ENCODE assay signal across 15 cellular contexts in genomic region chr11:34809191-34810106, GRCh38.
A peak's percentile ranks its signal among the peaks of the same experiment; 100 is the strongest.
DNase-seq lines count a peak whose midpoint lies in the region; ATAC-seq lines count a peak whose summit lies in the region.
"Had no signal": no experiment of that assay in that cellular context is flagged by ENCODE, and none has a peak within 500 bp of the region (broad histone marks: within the 10 kb centered on the region; RNA-seq: fewer than 3 reads in every experiment).

No MANE protein-coding gene starts in this region.

- H3K36me3 Mint-ChIP-seq in activated naive CD8-positive, alpha-beta T cell treated with anti-CD3 and anti-CD28 coated beads, Interleukin-2, amount 50 U/mL, for 24 hours (ENCODE audit: low read depth) = no peaks in the 10 kb centered on the region

- H3K27me3 ChIP-seq in BLaER1 treated with 17β-estradiol and CSF1 and Interleukin-3, amounts not matched to agents 10 nM and 100 nM = no peaks in the 10 kb centered on the region

- H3K4me3 ChIP-seq in BLaER1 treated with 17β-estradiol and CSF1 and Interleukin-3, amounts not matched to agents 10 nM and 100 nM = no peak overlapping the region

- peaks cover 27% of the 10 kb centered on the region for H3K27me3 Mint-ChIP-seq in activated naive CD8-positive, alpha-beta T cell treated with anti-CD3 and anti-CD28 coated beads, Interleukin-2, amount 50 U/mL, for 24 hours

- ATAC-seq in GM19351 (IDR thresholded peaks at IDR 0.05; ENCODE audit: unreplicated experiment) = no peak
- ATAC-seq in activated naive CD8-positive, alpha-beta T cell treated with anti-CD3 and anti-CD28 coated beads, Interleukin-2, amount 50 U/mL, for 24 hours = no peak
- ATAC-seq: activated CD8-positive, alpha-beta T cell treated with anti-CD3 and anti-CD28 coated beads for 36 hours; T-cell had no signal

- no peak overlapping the region for H3K9ac ChIP-seq in BLaER1 treated with 17β-estradiol and CSF1 and Interleukin-3, amounts not matched to agents 10 nM and 100 nM

- H3K36me3 ChIP-seq in BLaER1 treated with 17β-estradiol and CSF1 and Interleukin-3, amounts not matched to agents 10 nM and 100 nM = no peaks in the 10 kb centered on the region
- H3K36me3 ChIP-seq in KOPT-K1 (ENCODE audit: insufficient read depth, low read length) = no peaks in the 10 kb centered on the region

- peaks cover 24 to 52% (median 42%) of the 10 kb centered on the region in 11 experiments for H3K9me3 ChIP-seq in BLaER1 treated with 17β-estradiol and CSF1 and Interleukin-3, amounts not matched to agents 10 nM and 100 nM (replicated peaks in 1 of 11)
- H3K9me3 ChIP-seq in KOPT-K1 (ENCODE audit: insufficient read depth, low read length, poor library complexity, severe bottlenecking) = peaks cover 43% of the 10 kb centered on the region

- H3K9me3 Mint-ChIP-seq in activated naive CD8-positive, alpha-beta T cell treated with anti-CD3 and anti-CD28 coated beads, Interleukin-2, amount 50 U/mL, for 24 hours = peaks cover 34% of the 10 kb centered on the region

- H3K4me3 Mint-ChIP-seq in activated naive CD8-positive, alpha-beta T cell treated with anti-CD3 and anti-CD28 coated beads, Interleukin-2, amount 50 U/mL, for 24 hours = no peak overlapping the region
- H3K4me3 Mint-ChIP-seq: activated CD8-positive, alpha-beta T cell treated with anti-CD3 and anti-CD28 coated beads for 36 hours; activated naive CD4-positive, alpha-beta T cell treated with anti-CD3 and anti-CD28 coated beads for 36 hours; central memory CD8-positive, alpha-beta T cell; naive B cell; T-cell had no signal

- peak; percentile 82 for DNase-seq in amniotic epithelial cell (ENCODE audit: low read depth)
- peak; percentile 52 for DNase-seq in iris pigment epithelial cell (ENCODE audit: low read depth)
- DNase-seq in activated naive CD8-positive, alpha-beta T cell treated with anti-CD3 and anti-CD28 coated beads, Interleukin-2, amount 50 U/mL, for 24 hours = no peak
- no peak for DNase-seq in RKO (ENCODE audit: low spot score)
- no peak for DNase-seq in kidney glomerular epithelial cell (lab: John Stamatoyannopoulos, UW)
- DNase-seq: activated CD8-positive, alpha-beta T cell treated with anti-CD3 and anti-CD28 coated beads for 36 hours; activated naive CD4-positive, alpha-beta T cell treated with anti-CD3 and anti-CD28 coated beads for 36 hours; naive B cell; stimulated activated CD4-positive, alpha-beta T cell treated with anti-CD3 and anti-CD28 coated beads, Interleukin-4, amount 100 ng/mL, for 1 hour; stimulated activated naive CD4-positive, alpha-beta T cell treated with Interleukin-2 at 50 U/mL for 16 hours; T-cell had no signal

- no peaks in the 10 kb centered on the region for H3K4me1 Mint-ChIP-seq in activated naive CD8-positive, alpha-beta T cell treated with anti-CD3 and anti-CD28 coated beads, Interleukin-2, amount 50 U/mL, for 24 hours
- H3K4me1 Mint-ChIP-seq: central memory CD8-positive, alpha-beta T cell; naive B cell; T-cell had no signal

- no peak overlapping the region for H3K27ac ChIP-seq in BLaER1 treated with 17β-estradiol and CSF1 and Interleukin-3, amounts not matched to agents 10 nM and 100 nM
- H3K27ac ChIP-seq in KOPT-K1 (ENCODE audit: low read depth, low read length, poor library complexity, severe bottlenecking) = peak overlapping the region; percentile 69

- H3K4me1 ChIP-seq in BLaER1 treated with 17β-estradiol and CSF1 and Interleukin-3, amounts not matched to agents 10 nM and 100 nM = peaks cover 0 to 10% (median 7%) of the 10 kb centered on the region in 10 experiments; a peak in 10 of 20 replicates

- peak overlapping the region in 10 of 11 experiments; percentile 4 to 35 (median 18); a peak in 11 of 22 replicates for H3K4me2 ChIP-seq in BLaER1 treated with 17β-estradiol and CSF1 and Interleukin-3, amounts not matched to agents 10 nM and 100 nM

- H3K27ac Mint-ChIP-seq in activated naive CD8-positive, alpha-beta T cell treated with anti-CD3 and anti-CD28 coated beads, Interleukin-2, amount 50 U/mL, for 24 hours = no peak overlapping the region
- H3K27ac Mint-ChIP-seq: activated CD8-positive, alpha-beta T cell treated with anti-CD3 and anti-CD28 coated beads for 36 hours; activated naive CD4-positive, alpha-beta T cell treated with anti-CD3 and anti-CD28 coated beads for 36 hours; naive B cell; T-cell had no signal

- no peaks in the 10 kb centered on the region for H4K20me1 ChIP-seq in BLaER1 treated with 17β-estradiol and CSF1 and Interleukin-3, amounts not matched to agents 10 nM and 100 nM

Comparison
In these comparisons a context has a peak if more than half of its experiments do, and no peak if none do; other contexts are left out.
1. DNase-seq: peak in amniotic epithelial cell (single experiment) and iris pigment epithelial cell (single experiment); none in activated naive CD8-positive, alpha-beta T cell treated with anti-CD3 and anti-CD28 coated beads, Interleukin-2, amount 50 U/mL, for 24 hours (single experiment), RKO (single experiment) and kidney glomerular epithelial cell (single experiment).